ENCODE assay signal across 9 cellular contexts in genomic region chr19:5131866-5132561, GRCh38.
DNase-seq lines count a peak whose midpoint lies in the region; ATAC-seq, FAIRE-seq and TF ChIP-seq lines count a peak whose summit lies in the region.
"Had no signal": no experiment of that assay in that cellular context is flagged by ENCODE, and none has a peak within 500 bp of the region (broad histone marks: within the 10 kb centered on the region; RNA-seq: fewer than 3 reads in every experiment).

No MANE protein-coding gene starts in this region.

- peak overlapping the region; percentile 83 for H3K4me2 ChIP-seq in GM12878 (ENCODE audit: control insufficient read depth, insufficient read depth)

- in situ Hi-C loops in GM12878 (cut with MboI): no loop called here

- H3K27ac ChIP-seq in GM12878 (ENCODE audit: control insufficient read depth, insufficient read depth): peak overlapping the region; percentile 100

- intact Hi-C loops in GM12878 (cut with micrococcal nuclease; ENCODE audit: unreplicated experiment): no loop called here

- no TSS peak for BruUV-seq in GM12878 (replicated peaks; lab: Mats Ljungman, UMichigan)

- no peaks in the 10 kb centered on the region for H4K20me1 ChIP-seq in GM12878 (ENCODE audit: control insufficient read depth, insufficient read depth)

- H3K27ac Mint-ChIP-seq in progenitor cell of endocrine pancreas: peak overlapping the region; percentile 97

- no peaks in the 10 kb centered on the region for H3K9me3 Mint-ChIP-seq in progenitor cell of endocrine pancreas (ENCODE audit: low read depth)

- H3K4me3 Mint-ChIP-seq in progenitor cell of endocrine pancreas (ENCODE audit: low read depth): peak overlapping the region; percentile 63

- peaks cover 50% of the 10 kb centered on the region for H3K4me1 ChIP-seq in GM12878 (ENCODE audit: control insufficient read depth, insufficient read depth, low read length)

- TF ChIP-seq EP300 in Ishikawa (IDR thresholded peaks at IDR 0.05; ENCODE audit: borderline replicate concordance): 0 out of 2 replicates have a peak, but pooled peaks have one; percentile 38
- TF ChIP-seq EP300 in GM12878 (IDR thresholded peaks at IDR 0.05; ENCODE audit: borderline replicate concordance in 1 of 2, control insufficient read depth in 1 of 2, low read depth in 2 of 2, low read length in 2 of 2): no peak

- H3K79me2 ChIP-seq in GM12878 (ENCODE audit: control insufficient read depth, insufficient read depth, low read length): peaks cover 31% of the 10 kb centered on the region

- peaks cover 5% of the 10 kb centered on the region for H3K36me3 Mint-ChIP-seq in progenitor cell of endocrine pancreas (ENCODE audit: insufficient read depth)

- 22% methylated on average over 24 of the region's 24 CpGs for WGBS in GM12878 (ENCODE audit: insufficient coverage, insufficient replicate concordance, low lambda C conversion rate, missing lambda C conversion rate)

- no peak for FAIRE-seq in GM12878 (lab: Jason Lieb, UNC)

- no peaks in the 10 kb centered on the region for H3K27me3 ChIP-seq in GM12878 (replicated peaks in 1 of 2; ENCODE audit: control insufficient read depth in 2 of 2, insufficient read depth in 2 of 2, low read length in 1 of 2)

- no peak for TF ChIP-seq CTCF in GM12878 (IDR thresholded peaks at IDR 0.05 in 2 of 3, conservative IDR thresholded peaks at IDR 0.05 in 1 of 3; ENCODE audit: control insufficient read depth in 2 of 3, extremely low read depth in 1 of 3, insufficient read depth in 1 of 3, low read depth in 3 of 3, low read length in 3 of 3)
- TF ChIP-seq CTCF in progenitor cell of endocrine pancreas (IDR thresholded peaks at IDR 0.05; ENCODE audit: unreplicated experiment): no peak

- no peak overlapping the region for H2AFZ ChIP-seq in GM12878 (ENCODE audit: control insufficient read depth, low read depth, low read length)

- 0 out of 2 replicates have a peak, but pooled peaks have one; percentile 58 for TF ChIP-seq POLR2A in GM12878 (IDR thresholded peaks at IDR 0.05; ENCODE audit: low read depth, low read length)

- H3K36me3 ChIP-seq in GM12878 (ENCODE audit: control insufficient read depth in 2 of 2, insufficient read depth in 2 of 2, low read length in 1 of 2): peaks cover 10 to 15% of the 10 kb centered on the region in 2 experiments

- POLR2A ChIA-PET in GM12878 (lab: Charles Lee): interaction anchor here (1.6 kb wide), 1 partner anchor 163 kb away, joined by 6 read pairs; the partner anchor contains the start of gene KDM4B

- CTCF ChIA-PET in GM12878 (lab: Yijun Ruan, JAX): interaction anchor here (1.0 to 1.2 kb wide), 2 partner anchors 81 to 131 kb away, joined by 3 to 4 read pairs; no protein-coding TSS in a partner anchor

- peak overlapping the region; percentile 85 for H3K9ac ChIP-seq in GM12878 (ENCODE audit: control insufficient read depth, insufficient read depth, low read length)

- ATAC-seq in GM12878 (0 out of 3 replicates have a peak, but pooled peaks have one; percentile 0), GM21529 (IDR thresholded peaks at IDR 0.05; ENCODE audit: unreplicated experiment) (no peak), GM18520 (IDR thresholded peaks at IDR 0.05; ENCODE audit: unreplicated experiment) (no peak)

- SMC1A ChIA-PET in GM12878 (lab: Charles Lee; ENCODE audit: uncharacterized antibody, unreplicated experiment): interaction anchor here (0.6 kb wide), 1 partner anchor 1867 kb away, joined by 3 read pairs; no protein-coding TSS in a partner anchor

- H3K27me3 Mint-ChIP-seq in progenitor cell of endocrine pancreas: no peaks in the 10 kb centered on the region

- no peak for TF ChIP-seq RAD21 in Ishikawa (IDR thresholded peaks at IDR 0.05; ENCODE audit: low read depth)
- TF ChIP-seq RAD21 in GM12878 (IDR thresholded peaks at IDR 0.05; ENCODE audit: insufficient read depth, low read depth, low read length): no peak

- H3K4me3 ChIP-seq in GM08714 (ENCODE audit: low read length): peak overlapping the region; percentile 51; the same call in 1 of the 2 replicates
- peak overlapping the region; percentile 92 for H3K4me3 ChIP-seq in GM12878
- H3K4me3 ChIP-seq: coronary artery had no signal

- RAD21 ChIA-PET in GM12878 (lab: Charles Lee; ENCODE audit: unreplicated experiment): interaction anchor here (0.6 to 1.5 kb wide), 6 partner anchors 20 to 190 kb away, joined by 3 to 5 read pairs (median 4); partner anchors contain the start of gene KDM4B

- DNase-seq in GM12878 (ENCODE audit: low read depth, low spot score): no peak
- DNase-seq in progenitor cell of endocrine pancreas (ENCODE audit: low spot score, unreplicated experiment): peak; percentile 40
- DNase-seq in iPS-NIHi7 (ENCODE audit: extremely low spot score): no peak
- DNase-seq: NCI-H774 had no signal

- H3K9me3 ChIP-seq in GM12878 (replicated peaks; ENCODE audit: control insufficient read depth, insufficient read depth, low read length): no peaks in the 10 kb centered on the region

- H3K4me1 Mint-ChIP-seq in progenitor cell of endocrine pancreas (ENCODE audit: low read depth): peaks cover 48% of the 10 kb centered on the region

TF ChIP-seq in Ishikawa, 13 proteins besides CTCF, POLR2A, EP300 and RAD21:
- no peak for TF ChIP-seq YY1 (IDR thresholded peaks at IDR 0.05; ENCODE audit: low read depth)
- no peak for TF ChIP-seq CEBPB (IDR thresholded peaks at IDR 0.05)
- TF ChIP-seq TEAD4 (IDR thresholded peaks at IDR 0.05): peak; percentile 30; the same call in 1 of the 2 replicates
- no peak; the same call in 1 of the 2 replicates for TF ChIP-seq NFIC (IDR thresholded peaks at IDR 0.05)
- no peak for TF ChIP-seq CREB1 (IDR thresholded peaks at IDR 0.05; ENCODE audit: low read depth)
- TF ChIP-seq ZBTB7A (IDR thresholded peaks at IDR 0.05; ENCODE audit: low read depth): 0 out of 2 replicates have a peak, but pooled peaks have one; percentile 41
- TF ChIP-seq TAF1 (IDR thresholded peaks at IDR 0.05; ENCODE audit: low read depth): no peak
- no peak for TF ChIP-seq FOXM1 (IDR thresholded peaks at IDR 0.05; ENCODE audit: borderline replicate concordance, low read depth)
- no peak for TF ChIP-seq USF1 (IDR thresholded peaks at IDR 0.05)
- TF ChIP-seq TCF12 (IDR thresholded peaks at IDR 0.05; ENCODE audit: low read depth): peak; percentile 47; the same call in 1 of the 2 replicates
- TF ChIP-seq MAX (IDR thresholded peaks at IDR 0.05): peak; percentile 63
- no peak for TF ChIP-seq EGR1 (IDR thresholded peaks at IDR 0.05)
TF ChIP-seq in Ishikawa: peak in this region for 4.

TF ChIP-seq in GM12878, 131 proteins besides CTCF, POLR2A, EP300 and RAD21 (continues in another document):
- no peak for TF ChIP-seq PAX8 (IDR thresholded peaks at IDR 0.05)
- TF ChIP-seq RUNX3 (IDR thresholded peaks at IDR 0.05; ENCODE audit: low read length): peak; percentile 41
- TF ChIP-seq KLF5 (IDR thresholded peaks at IDR 0.05; ENCODE audit: partially characterized antibody): no peak
- 0 out of 2 replicates have a peak, but pooled peaks have one; percentile 42 for TF ChIP-seq MXI1 (IDR thresholded peaks at IDR 0.05; ENCODE audit: low read depth, low read length)
- no peak for TF ChIP-seq IRF5 (IDR thresholded peaks at IDR 0.05; ENCODE audit: borderline replicate concordance)
- TF ChIP-seq E2F8 (IDR thresholded peaks at IDR 0.05; ENCODE audit: low read depth, partially characterized antibody): no peak
- no peak for TF ChIP-seq ZNF217 (IDR thresholded peaks at IDR 0.05)
